In the genomic region with DNA sequence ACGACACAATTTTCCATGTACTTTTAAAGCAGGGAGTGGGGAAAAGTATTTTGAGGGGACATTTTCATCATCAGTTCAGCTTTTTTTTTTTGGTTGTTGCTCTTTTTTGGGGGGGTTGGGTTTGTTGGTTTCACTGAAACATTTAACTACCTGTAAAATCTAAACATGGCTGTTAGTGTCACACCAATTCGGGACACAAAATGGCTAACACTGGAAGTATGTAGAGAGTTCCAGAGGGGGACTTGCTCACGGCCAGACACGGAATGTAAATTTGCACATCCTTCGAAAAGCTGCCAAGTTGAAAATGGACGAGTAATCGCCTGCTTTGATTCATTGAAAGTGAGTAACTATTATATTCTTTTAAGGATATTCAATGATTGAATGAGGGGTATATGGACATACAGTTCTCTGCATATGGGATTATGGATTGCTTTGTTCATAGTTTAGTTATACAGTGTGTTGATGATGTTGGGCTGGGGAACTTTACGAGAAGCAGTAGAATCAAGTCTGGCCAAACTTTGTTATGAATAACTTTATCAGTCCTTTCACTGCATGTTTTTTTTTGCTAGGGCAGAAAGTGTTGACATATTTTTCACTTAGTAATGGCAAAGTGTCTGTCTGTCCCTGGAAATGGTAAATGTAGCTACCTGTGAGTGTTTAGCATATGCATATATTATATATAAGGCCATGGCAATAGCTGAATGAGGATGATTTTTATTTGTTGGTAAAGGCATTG, we compare ENCODE assay signal across 9 cellular contexts. TPM values are rescaled to one million over a fixed set of nuclear protein-coding genes. Genes with fewer than 3 reads are reported as not detected.
DNase-seq lines count a peak whose midpoint lies in the region; ATAC-seq and TF ChIP-seq lines count a peak whose summit lies in the region.
"Had no signal": no experiment of that assay in that cellular context is flagged by ENCODE, and none has a peak within 500 bp of the region (broad histone marks: within the 10 kb centered on the region; RNA-seq: fewer than 3 reads in every experiment).

No MANE protein-coding gene starts in this region.

- TF ChIP-seq POLR2A in esophagus squamous epithelium (IDR thresholded peaks at IDR 0.05): no peak

- intact Hi-C loops in esophagus squamous epithelium (cut with DNase I): no loop called here

- DNase-seq in NCI-H2081 (lab: John Stamatoyannopoulos, UW) (peak; percentile 24 to 44), NCI-H2081 treated with DMSO at 0.1 percent for 48 hours (lab: John Stamatoyannopoulos, UW) (no peak), RWPE2 (ENCODE audit: low spot score) (no peak), esophagus squamous epithelium (lab: John Stamatoyannopoulos, UW) (no peak), NCI-H226 (no peak), NCI-H1105 treated with DMSO at 0.1 percent for 48 hours (lab: John Stamatoyannopoulos, UW) (no peak)
- DNase-seq in stimulated activated naive CD8-positive, alpha-beta T cell treated with anti-CD3 and anti-CD28 coated beads, Interleukin-15, amount 100 ng/mL, for 72 hours: no peak

- TF ChIP-seq CTCF in RWPE2 (IDR thresholded peaks at IDR 0.05; ENCODE audit: poor library complexity, severe bottlenecking): no peak
- TF ChIP-seq CTCF in esophagus squamous epithelium (IDR thresholded peaks at IDR 0.05): no peak

- no peaks in the 10 kb centered on the region for H3K9me3 Mint-ChIP-seq in stimulated activated naive CD8-positive, alpha-beta T cell treated with anti-CD3 and anti-CD28 coated beads, Interleukin-15, amount 100 ng/mL, for 72 hours
- H3K9me3 Mint-ChIP-seq: neural progenitor cell had no signal

- peak overlapping the region in 1 of 2 donors; percentile 87 for H3K27ac Mint-ChIP-seq in stimulated activated naive CD8-positive, alpha-beta T cell treated with anti-CD3 and anti-CD28 coated beads, Interleukin-15, amount 100 ng/mL, for 72 hours
- H3K27ac Mint-ChIP-seq: neural progenitor cell had no signal

- H3K4me3 ChIP-seq in RWPE2 (ENCODE audit: severe bottlenecking): no peak overlapping the region
- H3K4me3 ChIP-seq in esophagus squamous epithelium: peak overlapping the region in 3 of 4 donors; percentile 4 to 58 (median 39)
- H3K4me3 ChIP-seq: neural progenitor cell had no signal

- H3K9me3 ChIP-seq in RWPE2 (ENCODE audit: severe bottlenecking): no peaks in the 10 kb centered on the region
- no peaks in the 10 kb centered on the region for H3K9me3 ChIP-seq in esophagus squamous epithelium

- peaks cover 78% of the 10 kb centered on the region for H3K4me1 Mint-ChIP-seq in stimulated activated naive CD8-positive, alpha-beta T cell treated with anti-CD3 and anti-CD28 coated beads, Interleukin-15, amount 100 ng/mL, for 72 hours

- WGBS in esophagus squamous epithelium, 2 donors: 56 to 60% methylated on average over 8 of the region's 8 CpGs

- H3K27me3 Mint-ChIP-seq in stimulated activated naive CD8-positive, alpha-beta T cell treated with anti-CD3 and anti-CD28 coated beads, Interleukin-15, amount 100 ng/mL, for 72 hours: no peaks in the 10 kb centered on the region

- H3K4me1 ChIP-seq in RWPE2 (ENCODE audit: insufficient read depth, poor library complexity, severe bottlenecking): peaks cover 20% of the 10 kb centered on the region
- peaks cover 12 to 99% (median 44%) of the 10 kb centered on the region in 3 donors for H3K4me1 ChIP-seq in esophagus squamous epithelium

- H3K27ac ChIP-seq in RWPE2 (ENCODE audit: poor library complexity, severe bottlenecking) (peak overlapping the region; percentile 73), esophagus squamous epithelium (peak overlapping the region in 3 of 4 donors; percentile 60 to 87 (median 85))
- H3K27ac ChIP-seq: neural progenitor cell had no signal

- no peaks in the 10 kb centered on the region for H3K27me3 ChIP-seq in RWPE2 (ENCODE audit: insufficient read depth, poor library complexity, severe bottlenecking)
- H3K27me3 ChIP-seq in esophagus squamous epithelium: no peaks in the 10 kb centered on the region
- H3K27me3 ChIP-seq: neural progenitor cell had no signal

- ATAC-seq in RWPE2 (ENCODE audit: low read depth): no peak
- no peak for ATAC-seq in stimulated activated naive CD8-positive, alpha-beta T cell treated with anti-CD3 and anti-CD28 coated beads, Interleukin-15, amount 100 ng/mL, for 72 hours
- ATAC-seq in HG02885 (IDR thresholded peaks at IDR 0.05; ENCODE audit: poor library complexity, unreplicated experiment): no peak

- H3K36me3 ChIP-seq in RWPE2 (ENCODE audit: low read depth) (peaks cover 26% of the 10 kb centered on the region), esophagus squamous epithelium (peaks cover 0 to 13% (median 0%) of the 10 kb centered on the region in 3 donors)
- H3K36me3 ChIP-seq: neural progenitor cell had no signal

- H3K4me3 Mint-ChIP-seq in stimulated activated naive CD8-positive, alpha-beta T cell treated with anti-CD3 and anti-CD28 coated beads, Interleukin-15, amount 100 ng/mL, for 72 hours: peak overlapping the region; percentile 77 to 80
- H3K4me3 Mint-ChIP-seq: neural progenitor cell had no signal

RNA-seq across cellular contexts. Expression of a gene that starts 31.5 kb away (rescaled TPM):
- total RNA-seq in esophagus squamous epithelium: 100 to 1,000 TPM in 3 of 4 donors, 10 to 100 TPM in 1; 94.0 to 318 (median 161) TPM

Comparison
In these comparisons a context has a peak if more than half of its experiments do, and no peak if none do; other contexts are left out.
1. DNase-seq: peak in NCI-H2081 (2 of 2); none in NCI-H2081 treated with DMSO at 0.1 percent for 48 hours (single experiment), RWPE2 (single experiment), esophagus squamous epithelium (single experiment), stimulated activated naive CD8-positive, alpha-beta T cell treated with anti-CD3 and anti-CD28 coated beads, Interleukin-15, amount 100 ng/mL, for 72 hours (0 of 2), NCI-H226 (single experiment) and NCI-H1105 treated with DMSO at 0.1 percent for 48 hours (single experiment).